13 cellular contexts compared by ENCODE assay signal in the genomic region with DNA sequence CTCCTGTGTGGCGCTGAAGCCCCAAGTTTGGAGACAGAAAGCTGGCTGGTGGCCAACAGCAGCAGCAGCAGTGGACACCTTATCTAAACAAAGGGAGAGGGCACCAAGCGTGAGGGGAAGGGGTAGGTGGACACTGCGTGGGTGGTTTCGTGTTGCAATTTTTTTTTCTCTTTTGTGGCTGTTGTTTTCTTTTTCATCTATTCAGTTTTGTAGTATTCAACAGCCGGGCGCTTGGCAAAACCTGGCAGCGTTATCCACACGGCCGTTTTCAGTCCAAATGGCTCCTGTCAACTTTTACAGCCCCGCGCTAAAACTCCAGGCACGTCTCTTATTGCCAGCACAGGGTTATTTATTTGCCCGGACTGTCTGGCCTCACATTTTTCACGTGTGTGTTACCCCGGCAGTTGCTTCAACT.
DNase-seq lines count a peak whose midpoint lies in the region; ATAC-seq and TF ChIP-seq lines count a peak whose summit lies in the region.
"Had no signal": no experiment of that assay in that cellular context is flagged by ENCODE, and none has a peak within 500 bp of the region (broad histone marks: within the 10 kb centered on the region; RNA-seq: fewer than 3 reads in every experiment).

No MANE protein-coding gene starts in this region.

- H3K36me3 ChIP-seq in CD8-positive, alpha-beta T cell (ENCODE audit: insufficient read depth, low read length): no peaks in the 10 kb centered on the region

- 18% methylated on average over 15 of the region's 15 CpGs for WGBS in right cardiac atrium

- H3K27ac ChIP-seq in right cardiac atrium (ENCODE audit: low read length): peak overlapping the region; percentile 13
- no peak overlapping the region for H3K27ac ChIP-seq in CD8-positive, alpha-beta T cell (ENCODE audit: low read depth, low read length)

- ATAC-seq in right cardiac atrium (no peak), Right ventricle myocardium inferior (no peak), GM19324 (IDR thresholded peaks at IDR 0.05; ENCODE audit: low FRiP score, unreplicated experiment) (no peak)
- no peak for ATAC-seq in CD8-positive, alpha-beta T cell
- ATAC-seq: activated CD4-positive, alpha-beta T cell treated with anti-CD3 and anti-CD28 coated beads for 36 hours; stimulated activated effector memory CD8-positive, alpha-beta T cell treated with anti-CD3 and anti-CD28 coated beads, Interleukin-12 subunit alpha, Interleukin-12 subunit beta, amount 100 ng/mL, for 72 hours had no signal

- DNase-seq in right cardiac atrium: no peak
- DNase-seq in Right ventricle myocardium inferior (ENCODE audit: missing footprints): no peak
- peak; percentile 76 for DNase-seq in astrocyte of the hippocampus (ENCODE audit: low read depth, low spot score)
- peak; percentile 8 to 49 for DNase-seq in lung microvascular endothelial cell (ENCODE audit: low read depth in 2 of 2)
- no peak for DNase-seq in type B pancreatic cell (ENCODE audit: extremely low spot score, unreplicated experiment)
- no peak for DNase-seq in CD8-positive, alpha-beta T cell
- DNase-seq in activated gamma-delta T cell treated with Interleukin-2 at 50 U/mL for 16 hours: no peak
- DNase-seq: activated CD4-positive, alpha-beta T cell treated with anti-CD3 and anti-CD28 coated beads for 36 hours; activated gamma-delta T cell; cerebellar nuclear complex had no signal

- no peaks in the 10 kb centered on the region for H3K27me3 Mint-ChIP-seq in type B pancreatic cell
- H3K27me3 Mint-ChIP-seq in CD8-positive, alpha-beta T cell (ENCODE audit: low read depth): no peaks in the 10 kb centered on the region
- H3K27me3 Mint-ChIP-seq: B cell had no signal

- H3K4me1 Mint-ChIP-seq in type B pancreatic cell (ENCODE audit: unreplicated experiment): peaks cover 44% of the 10 kb centered on the region
- no peaks in the 10 kb centered on the region for H3K4me1 Mint-ChIP-seq in CD8-positive, alpha-beta T cell (ENCODE audit: low read depth)
- H3K4me1 Mint-ChIP-seq: B cell had no signal

- H3K4me3 ChIP-seq in right cardiac atrium (ENCODE audit: low read length): no peak overlapping the region
- H3K4me3 ChIP-seq in CD8-positive, alpha-beta T cell (ENCODE audit: low read depth, low read length): no peak overlapping the region

- no peak for TF ChIP-seq CTCF in type B pancreatic cell (conservative IDR thresholded peaks at IDR 0.05)
- TF ChIP-seq CTCF in CD8-positive, alpha-beta T cell (IDR thresholded peaks at IDR 0.05): no peak

- no peaks in the 10 kb centered on the region for H3K4me1 ChIP-seq in right cardiac atrium (ENCODE audit: control insufficient read depth, insufficient read depth, low read length)
- H3K4me1 ChIP-seq in CD8-positive, alpha-beta T cell (ENCODE audit: insufficient read depth, low read length): no peaks in the 10 kb centered on the region

- H3K27me3 ChIP-seq in right cardiac atrium (ENCODE audit: control insufficient read depth, insufficient read depth): no peaks in the 10 kb centered on the region
- H3K27me3 ChIP-seq in CD8-positive, alpha-beta T cell (ENCODE audit: insufficient read depth, low read length): no peaks in the 10 kb centered on the region

- H3K27ac Mint-ChIP-seq in type B pancreatic cell: peak overlapping the region; percentile 74
- H3K27ac Mint-ChIP-seq in CD8-positive, alpha-beta T cell: no peak overlapping the region
- H3K27ac Mint-ChIP-seq: activated CD4-positive, alpha-beta T cell treated with anti-CD3 and anti-CD28 coated beads for 36 hours; B cell; stimulated activated effector memory CD8-positive, alpha-beta T cell treated with anti-CD3 and anti-CD28 coated beads, Interleukin-12 subunit alpha, Interleukin-12 subunit beta, amount 100 ng/mL, for 72 hours had no signal

- intact Hi-C loops in right cardiac atrium (cut with DNase I) (no loop called here), Right ventricle myocardium inferior (cut with DNase I) (loop anchor here (5.0 to 10.0 kb wide), 2 partner anchors 107 to 359 kb away; no protein-coding TSS in a partner anchor)
- intact Hi-C loops in CD8-positive, alpha-beta T cell (cut with DNase I, micrococcal nuclease): no loop called here

- H3K9me3 Mint-ChIP-seq in type B pancreatic cell: no peaks in the 10 kb centered on the region
- H3K9me3 Mint-ChIP-seq in CD8-positive, alpha-beta T cell: no peaks in the 10 kb centered on the region
- H3K9me3 Mint-ChIP-seq: stimulated activated effector memory CD8-positive, alpha-beta T cell treated with anti-CD3 and anti-CD28 coated beads, Interleukin-12 subunit alpha, Interleukin-12 subunit beta, amount 100 ng/mL, for 72 hours had no signal

- peak overlapping the region; percentile 75 for H3K4me3 Mint-ChIP-seq in type B pancreatic cell
- H3K4me3 Mint-ChIP-seq in CD8-positive, alpha-beta T cell: no peak overlapping the region
- H3K4me3 Mint-ChIP-seq: activated CD4-positive, alpha-beta T cell treated with anti-CD3 and anti-CD28 coated beads for 36 hours; B cell; stimulated activated effector memory CD8-positive, alpha-beta T cell treated with anti-CD3 and anti-CD28 coated beads, Interleukin-12 subunit alpha, Interleukin-12 subunit beta, amount 100 ng/mL, for 72 hours had no signal

- no peaks in the 10 kb centered on the region for H3K9me3 ChIP-seq in right cardiac atrium (ENCODE audit: control insufficient read depth, low read length)
- H3K9me3 ChIP-seq in CD8-positive, alpha-beta T cell (ENCODE audit: low read length): no peaks in the 10 kb centered on the region

- CTCF ChIA-PET in CD8-positive, alpha-beta T cell (lab: Charles Lee): no interaction called here

- POLR2A ChIA-PET in CD8-positive, alpha-beta T cell (lab: Charles Lee): no interaction called here

- no peaks in the 10 kb centered on the region for H3K36me3 Mint-ChIP-seq in type B pancreatic cell
- no peaks in the 10 kb centered on the region for H3K36me3 Mint-ChIP-seq in CD8-positive, alpha-beta T cell

Comparison
In these comparisons a context has a peak if more than half of its experiments do, and no peak if none do; other contexts are left out.
1. DNase-seq: peak in astrocyte of the hippocampus (single experiment) and lung microvascular endothelial cell (2 of 2); none in right cardiac atrium (0 of 3), Right ventricle myocardium inferior (single experiment), type B pancreatic cell (single experiment), CD8-positive, alpha-beta T cell (0 of 7) and activated gamma-delta T cell treated with Interleukin-2 at 50 U/mL for 16 hours (single experiment).